ENCODE assay signal across 8 cellular contexts in the genomic region with DNA sequence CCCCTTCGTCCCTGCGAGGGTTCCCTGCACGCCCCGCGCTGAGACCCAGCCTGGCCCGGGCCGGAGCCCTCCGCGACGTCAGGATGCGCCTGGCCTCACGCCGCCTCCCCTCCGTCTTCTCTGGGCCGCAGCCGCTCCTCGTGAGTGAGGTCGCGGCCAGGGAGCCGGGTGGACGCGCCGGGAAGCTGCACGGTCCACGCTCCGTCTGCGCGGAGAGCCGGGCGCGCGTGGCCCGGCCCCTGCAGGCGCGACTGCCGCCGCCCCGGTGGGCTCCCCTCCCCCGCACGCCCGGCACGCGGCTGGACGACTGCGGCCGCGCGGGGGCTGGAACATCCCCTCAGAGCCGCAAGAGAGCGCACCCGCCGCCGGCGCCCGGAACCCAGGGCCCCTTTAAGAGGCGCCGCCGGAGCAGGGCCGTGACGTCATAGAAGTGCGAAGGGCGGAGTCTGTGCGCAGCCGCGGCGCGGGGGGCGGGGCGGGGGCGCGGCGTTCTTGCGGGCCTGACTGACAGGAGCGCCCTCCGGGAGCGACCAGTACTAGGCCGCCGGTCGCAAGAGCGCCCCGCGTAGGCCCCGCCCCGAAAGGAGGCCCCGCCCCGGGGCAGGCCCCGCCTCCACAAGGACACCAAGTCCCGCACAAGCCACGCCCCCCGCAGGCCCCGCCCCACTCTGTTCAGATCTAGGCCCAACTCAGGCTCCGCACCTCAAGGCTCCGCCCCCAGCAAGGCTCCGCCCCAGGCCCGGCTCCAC. TPM values are rescaled to one million over a fixed set of nuclear protein-coding genes. Genes with fewer than 3 reads are reported as not detected.
DNase-seq lines count a peak whose midpoint lies in the region; ATAC-seq lines count a peak whose summit lies in the region.

No MANE protein-coding gene starts in this region.

- H3K4me3 ChIP-seq in endocrine pancreas (ENCODE audit: control insufficient read depth, insufficient read depth, low read length), result no peak overlapping the region
- H3K4me3 ChIP-seq in mesodermal cell (ENCODE audit: extremely low read depth, insufficient read depth, low read length, poor library complexity, severe bottlenecking), result peak overlapping the region; percentile 53

- peak overlapping the region; percentile 69 for H3K27ac ChIP-seq in mesodermal cell (ENCODE audit: low read depth, low read length, severe bottlenecking)

- H3K9ac ChIP-seq in endocrine pancreas (ENCODE audit: control insufficient read depth, insufficient read depth, low read length), result peak overlapping the region; percentile 35

- peak; percentile 84 for ATAC-seq in GM19467 (IDR thresholded peaks at IDR 0.05; ENCODE audit: unreplicated experiment)

- H3K4me1 ChIP-seq in endocrine pancreas (ENCODE audit: control insufficient read depth, insufficient read depth, low read length), result no peaks in the 10 kb centered on the region
- peaks cover 44% of the 10 kb centered on the region for H3K4me1 ChIP-seq in mesodermal cell (ENCODE audit: control insufficient read depth, insufficient read depth, low read length, poor library complexity, severe bottlenecking)

- H3K36me3 ChIP-seq in endocrine pancreas (ENCODE audit: control insufficient read depth, insufficient read depth, low read length), result no peaks in the 10 kb centered on the region
- no peaks in the 10 kb centered on the region for H3K36me3 ChIP-seq in mesodermal cell (ENCODE audit: control insufficient read depth, insufficient read depth, low read length)

- H3K27me3 ChIP-seq in endocrine pancreas (ENCODE audit: control insufficient read depth, insufficient read depth, low read length), result no peaks in the 10 kb centered on the region

- H3K9me3 ChIP-seq in endocrine pancreas (ENCODE audit: control insufficient read depth, low read length) (no peaks in the 10 kb centered on the region), mesodermal cell (ENCODE audit: control insufficient read depth, low read length) (peaks cover 2% of the 10 kb centered on the region)

- WGBS in mesodermal cell (ENCODE audit: insufficient coverage in 2 of 2), 2 experiments, result 0 to 1% methylated on average over 44 to 84 of the region's 95 CpGs

- DNase-seq in COLO668 (lab: John Stamatoyannopoulos, UW; ENCODE audit: unreplicated experiment) (peak; percentile 96), HPDE6-E6E7 (ENCODE audit: extremely low spot score) (peak; percentile 91)
- peak; percentile 93 for DNase-seq in NK-92 treated with Interleukin-12 subunit alpha and Interleukin-12 subunit beta, amount 100 ng/mL, for 24 hours (lab: John Stamatoyannopoulos, UW)
- peak; percentile 100 for DNase-seq in activated CD8-positive, alpha-beta memory T cell treated with anti-CD3 and anti-CD28 coated beads, Interleukin-2, amount 50 U/mL, for 1 hour (ENCODE audit: extremely low read depth)
- peak; percentile 100 for DNase-seq in stimulated activated CD8-positive, alpha-beta memory T cell treated with anti-CD3 and anti-CD28 coated beads, Interleukin-15, amount 100 ng/mL, for 24 hours (ENCODE audit: low read depth)

RNA-seq across cellular contexts. Expression of a gene that starts 0.4 kb away (rescaled TPM):
- 33.0 TPM for polyA plus RNA-seq in mesodermal cell (2013, experiment 1 of 2)
- polyA plus RNA-seq in mesodermal cell (2013, experiment 2 of 2), result 32.5 TPM
